ENCODE assay signal across 1 cellular context in the genomic region with DNA sequence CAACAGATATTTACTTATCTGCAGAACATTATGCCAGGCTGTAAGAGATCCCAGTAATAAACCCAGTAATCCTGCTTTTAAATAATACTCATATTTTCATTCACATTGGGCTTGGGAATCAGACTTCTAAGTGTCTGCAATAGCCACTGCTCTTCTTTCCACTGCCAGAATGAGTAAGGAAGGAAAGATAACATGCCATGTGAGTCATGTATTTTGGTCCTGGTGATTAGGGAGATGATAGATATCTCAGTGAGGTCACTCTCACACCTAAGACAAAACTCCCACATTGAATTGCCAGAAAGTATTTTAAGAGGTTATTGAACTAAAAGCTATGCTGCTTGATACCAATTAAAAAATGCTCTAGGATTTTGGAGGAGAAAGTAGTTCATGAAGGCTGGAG.
TF ChIP-seq lines count a peak whose summit lies in the region.

No MANE protein-coding gene starts in this region.

TF ChIP-seq in K562, 482 proteins besides CTCF, POLR2A, EP300 and RAD21 (continued from another document and continues in another):
- TF ChIP-seq, protein P1, sequence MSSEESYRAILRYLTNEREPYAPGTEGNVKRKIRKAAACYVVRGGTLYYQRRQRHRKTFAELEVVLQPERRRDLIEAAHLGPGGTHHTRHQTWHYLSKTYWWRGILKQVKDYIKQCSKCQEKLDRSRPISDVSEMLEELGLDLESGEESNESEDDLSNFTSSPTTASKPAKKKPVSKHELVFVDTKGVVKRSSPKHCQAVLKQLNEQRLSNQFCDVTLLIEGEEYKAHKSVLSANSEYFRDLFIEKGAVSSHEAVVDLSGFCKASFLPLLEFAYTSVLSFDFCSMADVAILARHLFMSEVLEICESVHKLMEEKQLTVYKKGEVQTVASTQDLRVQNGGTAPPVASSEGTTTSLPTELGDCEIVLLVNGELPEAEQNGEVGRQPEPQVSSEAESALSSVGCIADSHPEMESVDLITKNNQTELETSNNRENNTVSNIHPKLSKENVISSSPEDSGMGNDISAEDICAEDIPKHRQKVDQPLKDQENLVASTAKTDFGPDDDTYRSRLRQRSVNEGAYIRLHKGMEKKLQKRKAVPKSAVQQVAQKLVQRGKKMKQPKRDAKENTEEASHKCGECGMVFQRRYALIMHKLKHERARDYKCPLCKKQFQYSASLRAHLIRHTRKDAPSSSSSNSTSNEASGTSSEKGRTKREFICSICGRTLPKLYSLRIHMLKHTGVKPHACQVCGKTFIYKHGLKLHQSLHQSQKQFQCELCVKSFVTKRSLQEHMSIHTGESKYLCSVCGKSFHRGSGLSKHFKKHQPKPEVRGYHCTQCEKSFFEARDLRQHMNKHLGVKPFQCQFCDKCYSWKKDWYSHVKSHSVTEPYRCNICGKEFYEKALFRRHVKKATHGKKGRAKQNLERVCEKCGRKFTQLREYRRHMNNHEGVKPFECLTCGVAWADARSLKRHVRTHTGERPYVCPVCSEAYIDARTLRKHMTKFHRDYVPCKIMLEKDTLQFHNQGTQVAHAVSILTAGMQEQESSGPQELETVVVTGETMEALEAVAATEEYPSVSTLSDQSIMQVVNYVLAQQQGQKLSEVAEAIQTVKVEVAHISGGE (CRISPR knock-in tag; IDR thresholded peaks at IDR 0.05): no peak
- TF ChIP-seq ZNF143 (CRISPR knock-in tag; IDR thresholded peaks at IDR 0.05): no peak
- TF ChIP-seq MXI1 (IDR thresholded peaks at IDR 0.05; ENCODE audit: low read depth, low read length): no peak
- TF ChIP-seq, protein P2, sequence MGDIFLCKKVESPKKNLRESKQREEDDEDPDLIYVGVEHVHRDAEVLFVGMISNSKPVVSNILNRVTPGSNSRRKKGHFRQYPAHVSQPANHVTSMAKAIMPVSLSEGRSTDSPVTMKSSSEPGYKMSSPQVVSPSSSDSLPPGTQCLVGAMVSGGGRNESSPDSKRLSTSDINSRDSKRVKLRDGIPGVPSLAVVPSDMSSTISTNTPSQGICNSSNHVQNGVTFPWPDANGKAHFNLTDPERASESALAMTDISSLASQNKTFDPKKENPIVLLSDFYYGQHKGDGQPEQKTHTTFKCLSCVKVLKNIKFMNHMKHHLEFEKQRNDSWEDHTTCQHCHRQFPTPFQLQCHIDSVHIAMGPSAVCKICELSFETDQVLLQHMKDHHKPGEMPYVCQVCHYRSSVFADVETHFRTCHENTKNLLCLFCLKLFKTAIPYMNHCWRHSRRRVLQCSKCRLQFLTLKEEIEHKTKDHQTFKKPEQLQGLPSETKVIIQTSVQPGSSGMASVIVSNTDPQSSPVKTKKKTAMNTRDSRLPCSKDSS (IDR thresholded peaks at IDR 0.05; ENCODE audit: low read depth, partially characterized antibody): no peak
- TF ChIP-seq MLLT1 (IDR thresholded peaks at IDR 0.05): no peak
- TF ChIP-seq RBFOX2 (IDR thresholded peaks at IDR 0.05; ENCODE audit: low read depth, low read length): no peak
- TF ChIP-seq JUND (IDR thresholded peaks at IDR 0.05; ENCODE audit: borderline replicate concordance, low read depth, low read length): peak; percentile 97
- peak; percentile 96 for TF ChIP-seq JUND (tag; IDR thresholded peaks at IDR 0.05; ENCODE audit: borderline replicate concordance, low read depth, low read length)
- 0 out of 2 replicates have a peak, but pooled peaks have one; percentile 29 for TF ChIP-seq MTA3 (IDR thresholded peaks at IDR 0.05; ENCODE audit: borderline replicate concordance)
- no peak for TF ChIP-seq ZNF511 (CRISPR knock-in tag; IDR thresholded peaks at IDR 0.05)
- TF ChIP-seq DMBX1 (CRISPR knock-in tag; IDR thresholded peaks at IDR 0.05; ENCODE audit: borderline replicate concordance): no peak
- TF ChIP-seq ZNF318 (IDR thresholded peaks at IDR 0.05; ENCODE audit: borderline replicate concordance in 1 of 2, low read depth in 1 of 2): 0 out of 4 replicates have a peak, but pooled peaks of 1 of the 2 experiments have one; percentile 33
- no peak for TF ChIP-seq RBM25 (IDR thresholded peaks at IDR 0.05; ENCODE audit: low read depth, low read length, severe bottlenecking)
- no peak for TF ChIP-seq NFYB (IDR thresholded peaks at IDR 0.05; ENCODE audit: extremely low read depth, insufficient read length)
- TF ChIP-seq HDAC6 (IDR thresholded peaks at IDR 0.05; ENCODE audit: low read depth, low read length): no peak
- TF ChIP-seq GTF2E2 (tag; IDR thresholded peaks at IDR 0.05): no peak
- TF ChIP-seq, protein P3, sequence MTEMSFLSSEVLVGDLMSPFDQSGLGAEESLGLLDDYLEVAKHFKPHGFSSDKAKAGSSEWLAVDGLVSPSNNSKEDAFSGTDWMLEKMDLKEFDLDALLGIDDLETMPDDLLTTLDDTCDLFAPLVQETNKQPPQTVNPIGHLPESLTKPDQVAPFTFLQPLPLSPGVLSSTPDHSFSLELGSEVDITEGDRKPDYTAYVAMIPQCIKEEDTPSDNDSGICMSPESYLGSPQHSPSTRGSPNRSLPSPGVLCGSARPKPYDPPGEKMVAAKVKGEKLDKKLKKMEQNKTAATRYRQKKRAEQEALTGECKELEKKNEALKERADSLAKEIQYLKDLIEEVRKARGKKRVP (CRISPR knock-in tag; IDR thresholded peaks at IDR 0.05): no peak
- no peak for TF ChIP-seq NR3C1 (CRISPR knock-in tag; IDR thresholded peaks at IDR 0.05)
- TF ChIP-seq FOXM1 (IDR thresholded peaks at IDR 0.05; ENCODE audit: low read depth): no peak
- TF ChIP-seq FOXM1 (CRISPR knock-in tag; IDR thresholded peaks at IDR 0.05; ENCODE audit: low read depth): no peak
- peak; percentile 50; the same call in 1 of the 2 replicates for TF ChIP-seq TAL1 (IDR thresholded peaks at IDR 0.05)
- TF ChIP-seq TARDBP (IDR thresholded peaks at IDR 0.05): no peak
- no peak; the same call in 1 of the 2 replicates for TF ChIP-seq ZBTB2 (IDR thresholded peaks at IDR 0.05)
- no peak for TF ChIP-seq ETV6 (IDR thresholded peaks at IDR 0.05; ENCODE audit: borderline replicate concordance in 1 of 2, low read depth in 2 of 2, low read length in 1 of 2)
- TF ChIP-seq ETV6 (CRISPR knock-in tag; IDR thresholded peaks at IDR 0.05; ENCODE audit: borderline replicate concordance): no peak
- TF ChIP-seq NFE2L1 (tag; IDR thresholded peaks at IDR 0.05; ENCODE audit: borderline replicate concordance, low read depth): no peak
- no peak for TF ChIP-seq ZNF780A (CRISPR knock-in tag; IDR thresholded peaks at IDR 0.05)
- TF ChIP-seq BRCA1 (IDR thresholded peaks at IDR 0.05): no peak
- no peak for TF ChIP-seq BRCA1 (CRISPR knock-in tag; IDR thresholded peaks at IDR 0.05)
- TF ChIP-seq TOE1 (IDR thresholded peaks at IDR 0.05; ENCODE audit: borderline replicate concordance): no peak
- no peak for TF ChIP-seq TOE1 (CRISPR knock-in tag; IDR thresholded peaks at IDR 0.05; ENCODE audit: borderline replicate concordance, low read depth)
- TF ChIP-seq, protein P4, sequence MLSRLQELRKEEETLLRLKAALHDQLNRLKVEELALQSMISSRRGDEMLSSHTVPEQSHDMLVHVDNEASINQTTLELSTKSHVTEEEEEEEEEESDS (CRISPR knock-in tag; IDR thresholded peaks at IDR 0.05): no peak
- no peak for TF ChIP-seq KAT2B (IDR thresholded peaks at IDR 0.05; ENCODE audit: low read depth, low read length)
- TF ChIP-seq ZNF121 (CRISPR knock-in tag; conservative IDR thresholded peaks at IDR 0.05): no peak
- TF ChIP-seq ZEB2 (IDR thresholded peaks at IDR 0.05): peak; percentile 67; the same call in 1 of the 2 replicates
- peak; percentile 96 for TF ChIP-seq SMARCA4 (IDR thresholded peaks at IDR 0.05)
- no peak for TF ChIP-seq CHD4 (IDR thresholded peaks at IDR 0.05; ENCODE audit: insufficient read depth, insufficient replicate concordance, low read depth, low read length, poor library complexity, severe bottlenecking)
- TF ChIP-seq ZNF197 (CRISPR knock-in tag; IDR thresholded peaks at IDR 0.05; ENCODE audit: low read depth): no peak
- TF ChIP-seq, protein P5, sequence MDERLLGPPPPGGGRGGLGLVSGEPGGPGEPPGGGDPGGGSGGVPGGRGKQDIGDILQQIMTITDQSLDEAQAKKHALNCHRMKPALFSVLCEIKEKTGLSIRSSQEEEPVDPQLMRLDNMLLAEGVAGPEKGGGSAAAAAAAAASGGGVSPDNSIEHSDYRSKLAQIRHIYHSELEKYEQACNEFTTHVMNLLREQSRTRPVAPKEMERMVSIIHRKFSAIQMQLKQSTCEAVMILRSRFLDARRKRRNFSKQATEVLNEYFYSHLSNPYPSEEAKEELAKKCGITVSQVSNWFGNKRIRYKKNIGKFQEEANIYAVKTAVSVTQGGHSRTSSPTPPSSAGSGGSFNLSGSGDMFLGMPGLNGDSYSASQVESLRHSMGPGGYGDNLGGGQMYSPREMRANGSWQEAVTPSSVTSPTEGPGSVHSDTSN (CRISPR knock-in tag; IDR thresholded peaks at IDR 0.05; ENCODE audit: low read depth): no peak
- TF ChIP-seq, protein P5 (tag; conservative IDR thresholded peaks at IDR 0.05; ENCODE audit: low read depth): 0 out of 2 replicates have a peak, but pooled peaks have one; percentile 16
